Comparison of ENCODE assay signal across 24 cellular contexts in genomic region chr10:72763201-72763600, GRCh38.
"Had no signal": no experiment of that assay in that cellular context is flagged by ENCODE, and none has a peak within 500 bp of the region (broad histone marks: within the 10 kb centered on the region; RNA-seq: fewer than 3 reads in every experiment).

No MANE protein-coding gene starts in this region.

- H3K4me3 ChIP-seq: body of pancreas, colonic mucosa, lower lobe of right lung, tibial artery had no signal

- ATAC-seq: activated CD4-positive, alpha-beta T cell treated with anti-CD3 and anti-CD28 coated beads for 36 hours; activated CD8-positive, alpha-beta memory T cell treated with anti-CD3 and anti-CD28 coated beads, Interleukin-2, amount 10 ng/mL, durations not matched to agents 7 days and 5 days; activated T-helper 17 cell treated with anti-CD3 and anti-CD28 coated beads, Interleukin-2, amount 50 U/mL, for 72 hours; body of pancreas; left colon; stimulated activated naive CD8-positive, alpha-beta T cell treated with anti-CD3 and anti-CD28 coated beads, Interleukin-15, Interleukin-2, amounts not matched to agents 100 U/mL and 50 U/mL, for 24 hours had no signal

- H3K27me3 ChIP-seq: body of pancreas, colonic mucosa, tibial artery had no signal

- DNase-seq: activated CD4-positive, alpha-beta memory T cell treated with anti-CD3 and anti-CD28 coated beads, Interleukin-2, amount 10 ng/mL, durations not matched to agents 7 days and 5 days; activated CD4-positive, alpha-beta T cell treated with anti-CD3 and anti-CD28 coated beads for 36 hours; activated CD8-positive, alpha-beta memory T cell treated with anti-CD3 and anti-CD28 coated beads, Interleukin-2, amount 10 ng/mL, durations not matched to agents 7 days and 5 days; activated naive CD4-positive, alpha-beta T cell; activated naive CD8-positive, alpha-beta T cell treated with anti-CD3 and anti-CD28 coated beads, Interleukin-2, amount 10 ng/mL, durations not matched to agents 7 days and 5 days; amygdala; body of pancreas; central memory CD4-positive, alpha-beta T cell; colonic mucosa; endodermal cell; foreskin fibroblast; glutamatergic neuron; hippocampal formation; left colon; lower lobe of right lung; midbrain; nucleus accumbens; stimulated activated CD4-positive, alpha-beta T cell treated with anti-CD3 and anti-CD28 coated beads, Interleukin-2, amount 100 ng/mL, for 24 hours; stimulated activated naive CD8-positive, alpha-beta T cell treated with anti-CD3 and anti-CD28 coated beads, Interleukin-15, Interleukin-2, amounts not matched to agents 100 U/mL and 50 U/mL, for 24 hours; tibial artery had no signal

- H3K27me3 Mint-ChIP-seq: activated CD4-positive, alpha-beta memory T cell treated with anti-CD3 and anti-CD28 coated beads, Interleukin-2, amount 10 ng/mL, durations not matched to agents 7 days and 5 days; activated CD4-positive, alpha-beta T cell treated with anti-CD3 and anti-CD28 coated beads for 36 hours; activated CD8-positive, alpha-beta memory T cell treated with anti-CD3 and anti-CD28 coated beads, Interleukin-2, amount 10 ng/mL, durations not matched to agents 7 days and 5 days; activated T-helper 17 cell treated with anti-CD3 and anti-CD28 coated beads, Interleukin-2, amount 50 U/mL, for 72 hours had no signal

- H3K9me3 ChIP-seq: body of pancreas, colonic mucosa, tibial artery had no signal

- H3K36me3 ChIP-seq: colonic mucosa, lower lobe of right lung, tibial artery had no signal

- H3K4me1 Mint-ChIP-seq: activated CD4-positive, alpha-beta memory T cell treated with anti-CD3 and anti-CD28 coated beads, Interleukin-2, amount 10 ng/mL, durations not matched to agents 7 days and 5 days; activated CD4-positive, alpha-beta T cell treated with anti-CD3 and anti-CD28 coated beads for 36 hours; activated CD8-positive, alpha-beta memory T cell treated with anti-CD3 and anti-CD28 coated beads, Interleukin-2, amount 10 ng/mL, durations not matched to agents 7 days and 5 days; activated T-helper 17 cell treated with anti-CD3 and anti-CD28 coated beads, Interleukin-2, amount 50 U/mL, for 72 hours had no signal

- H3K27ac ChIP-seq: body of pancreas, colonic mucosa, lower lobe of right lung, tibial artery had no signal

- FAIRE-seq: islet of Langerhans, TTC549 had no signal

- H3K4me1 ChIP-seq: colonic mucosa, lower lobe of right lung had no signal

- H3K27ac Mint-ChIP-seq: activated CD4-positive, alpha-beta memory T cell treated with anti-CD3 and anti-CD28 coated beads, Interleukin-2, amount 10 ng/mL, durations not matched to agents 7 days and 5 days; activated CD4-positive, alpha-beta T cell treated with anti-CD3 and anti-CD28 coated beads for 36 hours; activated CD8-positive, alpha-beta memory T cell treated with anti-CD3 and anti-CD28 coated beads, Interleukin-2, amount 10 ng/mL, durations not matched to agents 7 days and 5 days; activated naive CD8-positive, alpha-beta T cell treated with anti-CD3 and anti-CD28 coated beads, Interleukin-2, amount 10 ng/mL, durations not matched to agents 7 days and 5 days; activated T-helper 17 cell treated with anti-CD3 and anti-CD28 coated beads, Interleukin-2, amount 50 U/mL, for 72 hours; endodermal cell had no signal

- H3K4me3 Mint-ChIP-seq: activated CD4-positive, alpha-beta memory T cell treated with anti-CD3 and anti-CD28 coated beads, Interleukin-2, amount 10 ng/mL, durations not matched to agents 7 days and 5 days; activated CD4-positive, alpha-beta T cell treated with anti-CD3 and anti-CD28 coated beads for 36 hours; activated CD8-positive, alpha-beta memory T cell treated with anti-CD3 and anti-CD28 coated beads, Interleukin-2, amount 10 ng/mL, durations not matched to agents 7 days and 5 days; activated naive CD8-positive, alpha-beta T cell treated with anti-CD3 and anti-CD28 coated beads, Interleukin-2, amount 10 ng/mL, durations not matched to agents 7 days and 5 days; activated T-helper 17 cell treated with anti-CD3 and anti-CD28 coated beads, Interleukin-2, amount 50 U/mL, for 72 hours; endodermal cell; nephron had no signal

- H3K9me3 Mint-ChIP-seq: endodermal cell, nephron had no signal
